Comparison of ENCODE assay signal across 12 cellular contexts in the genomic region with DNA sequence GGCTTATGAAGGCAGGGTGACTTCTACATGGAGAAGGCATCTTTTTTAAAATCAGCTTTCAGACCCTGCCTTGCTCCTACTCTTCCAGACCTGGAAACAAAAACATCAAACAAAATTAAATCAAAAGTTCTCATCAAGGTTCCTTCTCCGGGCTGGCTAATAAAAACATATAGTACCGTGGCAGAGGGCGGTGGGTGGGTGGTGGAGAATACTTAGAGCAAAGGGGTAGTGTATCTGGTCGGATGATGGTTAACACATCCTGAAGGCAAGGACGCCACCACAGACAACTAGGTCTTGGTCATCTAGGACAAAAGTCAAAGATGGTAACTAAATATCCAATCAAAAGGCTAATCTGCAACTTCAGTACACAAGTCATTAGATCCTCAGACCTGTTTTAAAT. TPM values are rescaled to one million over a fixed set of nuclear protein-coding genes. Genes with fewer than 3 reads are reported as not detected.
DNase-seq lines count a peak whose midpoint lies in the region; ATAC-seq and TF ChIP-seq lines count a peak whose summit lies in the region.
"Had no signal": no experiment of that assay in that cellular context is flagged by ENCODE, and none has a peak within 500 bp of the region (broad histone marks: within the 10 kb centered on the region; RNA-seq: fewer than 3 reads in every experiment).

No MANE protein-coding gene starts in this region.

- H3K27ac ChIP-seq in thymus (ENCODE audit: low read depth), result no peak overlapping the region
- H3K27ac ChIP-seq: suprapubic skin had no signal

- TF ChIP-seq CTCF in WTC11 (IDR thresholded peaks at IDR 0.05) (no peak), glutamatergic neuron (IDR thresholded peaks at IDR 0.05; ENCODE audit: partially characterized antibody, unreplicated experiment) (no peak)

- H3K27me3 Mint-ChIP-seq in activated naive CD4-positive, alpha-beta T cell treated with anti-CD3 and anti-CD28 coated beads for 36 hours (ENCODE audit: low read depth), result no peaks in the 10 kb centered on the region
- H3K27me3 Mint-ChIP-seq in WTC11 (ENCODE audit: low read depth) (peaks cover 3% of the 10 kb centered on the region; the same call in 1 of the 2 replicates), glutamatergic neuron (ENCODE audit: unreplicated experiment) (peaks cover 8% of the 10 kb centered on the region)

- H3K27ac Mint-ChIP-seq in activated naive CD4-positive, alpha-beta T cell treated with anti-CD3 and anti-CD28 coated beads for 36 hours, result peak overlapping the region; percentile 99
- peak overlapping the region; percentile 77; the same call in 1 of the 2 replicates for H3K27ac Mint-ChIP-seq in WTC11
- peak overlapping the region; percentile 45 for H3K27ac Mint-ChIP-seq in glutamatergic neuron (ENCODE audit: unreplicated experiment)

- H3K4me1 Mint-ChIP-seq in activated naive CD4-positive, alpha-beta T cell treated with anti-CD3 and anti-CD28 coated beads for 36 hours (ENCODE audit: low read depth), result peaks cover 77% of the 10 kb centered on the region
- H3K4me1 Mint-ChIP-seq in WTC11, result peaks cover 30% of the 10 kb centered on the region
- peaks cover 2% of the 10 kb centered on the region for H3K4me1 Mint-ChIP-seq in glutamatergic neuron (ENCODE audit: low read depth, unreplicated experiment)

- no peaks in the 10 kb centered on the region for H3K9me3 ChIP-seq in thymus (ENCODE audit: control insufficient read depth)
- H3K9me3 ChIP-seq: suprapubic skin had no signal

- DNase-seq in activated naive CD4-positive, alpha-beta T cell treated with anti-CD3 and anti-CD28 coated beads for 36 hours, result no peak
- no peak for DNase-seq in activated naive CD4-positive, alpha-beta T cell treated with Interleukin-2 at 50 U/mL for 16 hours
- DNase-seq in WTC11 (ENCODE audit: low spot score) (no peak), glutamatergic neuron (no peak), DMS 273 treated with DMSO at 0.1 percent for 48 hours (lab: John Stamatoyannopoulos, UW) (no peak), dermis blood vessel endothelial cell (no peak)
- DNase-seq: left colon, NCI-H2029 treated with DMSO at 0.1 percent for 48 hours, occipital lobe had no signal

- CTCF ChIA-PET in activated naive CD4-positive, alpha-beta T cell treated with anti-CD3 and anti-CD28 coated beads for 36 hours (lab: Charles Lee), result interaction anchor here (0.6 to 11.5 kb wide), 6 partner anchors 11 to 66 kb away, joined by 3 to 135 read pairs (median 3); no protein-coding TSS in a partner anchor
- CTCF ChIA-PET in WTC11 (lab: Charles Lee), result interaction anchor here (0.5 to 4.2 kb wide), 3 partner anchors 9 to 66 kb away, joined by 3 to 112 read pairs (median 3); no protein-coding TSS in a partner anchor

- H3K27me3 ChIP-seq in thymus (ENCODE audit: control insufficient read depth, insufficient read depth), result no peaks in the 10 kb centered on the region
- H3K27me3 ChIP-seq: suprapubic skin had no signal

- H3K4me3 Mint-ChIP-seq in activated naive CD4-positive, alpha-beta T cell treated with anti-CD3 and anti-CD28 coated beads for 36 hours, result peak overlapping the region; percentile 98
- H3K4me3 Mint-ChIP-seq in WTC11 (peak overlapping the region; percentile 16; the same call in 1 of the 2 replicates), glutamatergic neuron (ENCODE audit: unreplicated experiment) (peak overlapping the region; percentile 39)

- POLR2A ChIA-PET in WTC11 (lab: Charles Lee), result no interaction called here

- ATAC-seq in WTC11, result no peak
- no peak for ATAC-seq in GM21447 (IDR thresholded peaks at IDR 0.05; ENCODE audit: unreplicated experiment)
- ATAC-seq: left colon had no signal

- H3K4me1 ChIP-seq in thymus (ENCODE audit: control insufficient read depth, insufficient read depth, low read length), result peaks cover 24% of the 10 kb centered on the region

- peaks cover 38% of the 10 kb centered on the region for H3K36me3 Mint-ChIP-seq in activated naive CD4-positive, alpha-beta T cell treated with anti-CD3 and anti-CD28 coated beads for 36 hours (ENCODE audit: low read depth)
- H3K36me3 Mint-ChIP-seq in WTC11, result no peaks in the 10 kb centered on the region
- no peaks in the 10 kb centered on the region for H3K36me3 Mint-ChIP-seq in glutamatergic neuron (ENCODE audit: unreplicated experiment)

- H3K36me3 ChIP-seq in thymus (ENCODE audit: control insufficient read depth, insufficient read depth), result no peaks in the 10 kb centered on the region
- H3K36me3 ChIP-seq: suprapubic skin had no signal

- peak overlapping the region; percentile 52 for H3K4me3 ChIP-seq in thymus (ENCODE audit: low read length)

- no peaks in the 10 kb centered on the region for H3K9me3 Mint-ChIP-seq in activated naive CD4-positive, alpha-beta T cell treated with anti-CD3 and anti-CD28 coated beads for 36 hours
- H3K9me3 Mint-ChIP-seq in WTC11, result no peaks in the 10 kb centered on the region
- peaks cover 6% of the 10 kb centered on the region for H3K9me3 Mint-ChIP-seq in glutamatergic neuron (ENCODE audit: unreplicated experiment)

- WGBS in thymus, result 95% methylated on average over 5 of the region's 5 CpGs

- intact Hi-C loops in activated naive CD4-positive, alpha-beta T cell treated with anti-CD3 and anti-CD28 coated beads for 36 hours (cut with micrococcal nuclease), result loop anchor here (10.0 kb wide), 1 partner anchor 1202 kb away; the partner anchor contains the start of gene SUPT16H

TF ChIP-seq in WTC11, 78 proteins besides CTCF, POLR2A, EP300 and RAD21:
- TF ChIP-seq E2F5 (CRISPR knock-in tag; IDR thresholded peaks at IDR 0.05) (no peak), ZMAT4 (CRISPR knock-in tag; IDR thresholded peaks at IDR 0.05) (no peak), CREB1 (CRISPR knock-in tag; IDR thresholded peaks at IDR 0.05) (no peak), GTF2I (CRISPR knock-in tag; conservative IDR thresholded peaks at IDR 0.05) (no peak), EMX1 (CRISPR knock-in tag; IDR thresholded peaks at IDR 0.05) (no peak)
- TF ChIP-seq, protein P1, sequence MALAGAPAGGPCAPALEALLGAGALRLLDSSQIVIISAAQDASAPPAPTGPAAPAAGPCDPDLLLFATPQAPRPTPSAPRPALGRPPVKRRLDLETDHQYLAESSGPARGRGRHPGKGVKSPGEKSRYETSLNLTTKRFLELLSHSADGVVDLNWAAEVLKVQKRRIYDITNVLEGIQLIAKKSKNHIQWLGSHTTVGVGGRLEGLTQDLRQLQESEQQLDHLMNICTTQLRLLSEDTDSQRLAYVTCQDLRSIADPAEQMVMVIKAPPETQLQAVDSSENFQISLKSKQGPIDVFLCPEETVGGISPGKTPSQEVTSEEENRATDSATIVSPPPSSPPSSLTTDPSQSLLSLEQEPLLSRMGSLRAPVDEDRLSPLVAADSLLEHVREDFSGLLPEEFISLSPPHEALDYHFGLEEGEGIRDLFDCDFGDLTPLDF (CRISPR knock-in tag; IDR thresholded peaks at IDR 0.05), result no peak
TF ChIP-seq in WTC11: peak in this region for 0.

RNA-seq across cellular contexts. Expression of gene DAD1, which starts 1.8 kb away (rescaled TPM):
- total RNA-seq in activated naive CD4-positive, alpha-beta T cell treated with anti-CD3 and anti-CD28 coated beads for 36 hours, result 100 to 1,000 TPM; 219 to 226 TPM
- total RNA-seq in WTC11 (2021), result 125 to 156 TPM (median 144 TPM) in 3 replicates
- total RNA-seq in glutamatergic neuron (ENCODE audit: unreplicated experiment), result 122 TPM
- 237 TPM for polyA plus RNA-seq in thymus
- total RNA-seq in dermis blood vessel endothelial cell, result 270 and 389 TPM in 2 replicates

RNA-seq across cellular contexts. Expression of gene ABHD4, which starts 10.9 kb away (rescaled TPM):
- total RNA-seq in activated naive CD4-positive, alpha-beta T cell treated with anti-CD3 and anti-CD28 coated beads for 36 hours, result 10 to 100 TPM; 11.1 to 11.9 TPM
- total RNA-seq in WTC11 (2021) (33.5 to 36.1 TPM (median 33.9 TPM) in 3 replicates), glutamatergic neuron (ENCODE audit: unreplicated experiment) (8.1 TPM), dermis blood vessel endothelial cell (14.3 and 19.3 TPM in 2 replicates)
- polyA plus RNA-seq in thymus, result 9.3 TPM

RNA-seq across cellular contexts. Expression of gene OR6J1, which starts 56.9 kb away (rescaled TPM):
- not detected for total RNA-seq in activated naive CD4-positive, alpha-beta T cell treated with anti-CD3 and anti-CD28 coated beads for 36 hours
- not detected in 3 replicates for total RNA-seq in WTC11 (2021)
- total RNA-seq in glutamatergic neuron (ENCODE audit: unreplicated experiment), result not detected
- under 0.01 TPM for polyA plus RNA-seq in thymus
- total RNA-seq in dermis blood vessel endothelial cell, result not detected in 2 replicates
- total RNA-seq: left colon, occipital lobe, suprapubic skin had no signal

Comparison
In these comparisons a context has a peak if more than half of its experiments do, and no peak if none do; other contexts are left out.
1. H3K27ac Mint-ChIP-seq: peak in every context shown above with its lines; median percentile 99 in activated naive CD4-positive, alpha-beta T cell treated with anti-CD3 and anti-CD28 coated beads for 36 hours; 77 in WTC11; 45 in glutamatergic neuron.
2. H3K4me3 Mint-ChIP-seq: peak in every context shown above with its lines; median percentile 98 in activated naive CD4-positive, alpha-beta T cell treated with anti-CD3 and anti-CD28 coated beads for 36 hours; 39 in glutamatergic neuron; 16 in WTC11.